ENCODE assay signal across 1 cellular context in the genomic region with DNA sequence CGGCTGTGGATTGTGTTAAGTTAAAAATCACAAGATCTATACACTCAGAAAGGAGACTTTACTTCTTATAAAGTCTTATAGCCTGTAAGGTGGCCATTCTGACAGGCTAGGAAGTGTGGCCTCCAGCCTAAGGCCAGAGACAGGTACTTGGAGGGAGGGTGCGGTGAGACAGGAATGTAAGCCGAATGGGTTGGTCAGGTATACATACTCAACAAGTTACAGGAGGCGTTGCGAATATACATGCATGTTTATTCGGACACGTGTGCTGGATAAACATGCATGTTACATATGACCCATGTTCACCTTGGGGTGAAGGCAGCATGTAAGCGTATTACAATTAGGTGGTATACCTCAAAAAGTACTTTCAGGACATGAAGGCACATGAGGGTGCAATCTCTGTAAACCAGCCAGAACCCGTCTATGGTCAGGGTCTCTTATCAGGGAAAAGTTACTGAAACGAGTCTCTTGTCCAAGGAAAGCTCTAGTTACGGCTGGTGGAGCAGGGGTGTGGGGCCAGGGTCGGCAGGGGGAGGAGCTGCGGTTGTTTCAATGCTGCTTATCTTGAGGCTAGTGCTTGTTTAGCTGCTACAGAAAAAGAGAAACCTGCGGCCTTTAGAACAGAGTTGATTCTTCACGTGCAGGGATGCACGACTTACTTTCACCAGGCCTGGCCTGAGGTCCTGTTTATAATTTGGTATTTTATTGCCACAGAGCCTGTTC.
TF ChIP-seq lines count a peak whose summit lies in the region.

No MANE protein-coding gene starts in this region.

TF ChIP-seq in K562, 482 proteins besides CTCF, POLR2A, EP300 and RAD21 (continued from another document and continues in another):
- no peak for TF ChIP-seq HSF4 (CRISPR knock-in tag; IDR thresholded peaks at IDR 0.05; ENCODE audit: borderline replicate concordance)
- TF ChIP-seq ZNF239 (CRISPR knock-in tag; IDR thresholded peaks at IDR 0.05), result no peak
- TF ChIP-seq NFE2L1 (tag; IDR thresholded peaks at IDR 0.05; ENCODE audit: borderline replicate concordance, low read depth), result 0 out of 2 replicates have a peak, but pooled peaks have one; percentile 10
- TF ChIP-seq, protein P1, sequence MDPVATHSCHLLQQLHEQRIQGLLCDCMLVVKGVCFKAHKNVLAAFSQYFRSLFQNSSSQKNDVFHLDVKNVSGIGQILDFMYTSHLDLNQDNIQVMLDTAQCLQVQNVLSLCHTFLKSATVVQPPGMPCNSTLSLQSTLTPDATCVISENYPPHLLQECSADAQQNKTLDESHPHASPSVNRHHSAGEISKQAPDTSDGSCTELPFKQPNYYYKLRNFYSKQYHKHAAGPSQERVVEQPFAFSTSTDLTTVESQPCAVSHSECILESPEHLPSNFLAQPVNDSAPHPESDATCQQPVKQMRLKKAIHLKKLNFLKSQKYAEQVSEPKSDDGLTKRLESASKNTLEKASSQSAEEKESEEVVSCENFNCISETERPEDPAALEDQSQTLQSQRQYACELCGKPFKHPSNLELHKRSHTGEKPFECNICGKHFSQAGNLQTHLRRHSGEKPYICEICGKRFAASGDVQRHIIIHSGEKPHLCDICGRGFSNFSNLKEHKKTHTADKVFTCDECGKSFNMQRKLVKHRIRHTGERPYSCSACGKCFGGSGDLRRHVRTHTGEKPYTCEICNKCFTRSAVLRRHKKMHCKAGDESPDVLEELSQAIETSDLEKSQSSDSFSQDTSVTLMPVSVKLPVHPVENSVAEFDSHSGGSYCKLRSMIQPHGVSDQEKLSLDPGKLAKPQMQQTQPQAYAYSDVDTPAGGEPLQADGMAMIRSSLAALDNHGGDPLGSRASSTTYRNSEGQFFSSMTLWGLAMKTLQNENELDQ (CRISPR knock-in tag; IDR thresholded peaks at IDR 0.05; ENCODE audit: borderline replicate concordance), result no peak
- TF ChIP-seq CCNT2 (IDR thresholded peaks at IDR 0.05; ENCODE audit: borderline replicate concordance, extremely low read depth, insufficient read length, low read depth, low read length), result peak; percentile 73
- TF ChIP-seq ATF3 (IDR thresholded peaks at IDR 0.05), result 0 out of 2 replicates have a peak, but pooled peaks have one; percentile 8
- TF ChIP-seq ATF3 (CRISPR knock-in tag; conservative IDR thresholded peaks at IDR 0.05), result no peak
- TF ChIP-seq, protein P2, sequence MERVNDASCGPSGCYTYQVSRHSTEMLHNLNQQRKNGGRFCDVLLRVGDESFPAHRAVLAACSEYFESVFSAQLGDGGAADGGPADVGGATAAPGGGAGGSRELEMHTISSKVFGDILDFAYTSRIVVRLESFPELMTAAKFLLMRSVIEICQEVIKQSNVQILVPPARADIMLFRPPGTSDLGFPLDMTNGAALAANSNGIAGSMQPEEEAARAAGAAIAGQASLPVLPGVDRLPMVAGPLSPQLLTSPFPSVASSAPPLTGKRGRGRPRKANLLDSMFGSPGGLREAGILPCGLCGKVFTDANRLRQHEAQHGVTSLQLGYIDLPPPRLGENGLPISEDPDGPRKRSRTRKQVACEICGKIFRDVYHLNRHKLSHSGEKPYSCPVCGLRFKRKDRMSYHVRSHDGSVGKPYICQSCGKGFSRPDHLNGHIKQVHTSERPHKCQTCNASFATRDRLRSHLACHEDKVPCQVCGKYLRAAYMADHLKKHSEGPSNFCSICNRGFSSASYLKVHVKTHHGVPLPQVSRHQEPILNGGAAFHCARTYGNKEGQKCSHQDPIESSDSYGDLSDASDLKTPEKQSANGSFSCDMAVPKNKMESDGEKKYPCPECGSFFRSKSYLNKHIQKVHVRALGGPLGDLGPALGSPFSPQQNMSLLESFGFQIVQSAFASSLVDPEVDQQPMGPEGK (CRISPR knock-in tag; IDR thresholded peaks at IDR 0.05; ENCODE audit: borderline replicate concordance), result no peak
- no peak for TF ChIP-seq EZH2 (IDR thresholded peaks at IDR 0.05; ENCODE audit: borderline replicate concordance, low read depth, low read length)
- TF ChIP-seq, protein P3, sequence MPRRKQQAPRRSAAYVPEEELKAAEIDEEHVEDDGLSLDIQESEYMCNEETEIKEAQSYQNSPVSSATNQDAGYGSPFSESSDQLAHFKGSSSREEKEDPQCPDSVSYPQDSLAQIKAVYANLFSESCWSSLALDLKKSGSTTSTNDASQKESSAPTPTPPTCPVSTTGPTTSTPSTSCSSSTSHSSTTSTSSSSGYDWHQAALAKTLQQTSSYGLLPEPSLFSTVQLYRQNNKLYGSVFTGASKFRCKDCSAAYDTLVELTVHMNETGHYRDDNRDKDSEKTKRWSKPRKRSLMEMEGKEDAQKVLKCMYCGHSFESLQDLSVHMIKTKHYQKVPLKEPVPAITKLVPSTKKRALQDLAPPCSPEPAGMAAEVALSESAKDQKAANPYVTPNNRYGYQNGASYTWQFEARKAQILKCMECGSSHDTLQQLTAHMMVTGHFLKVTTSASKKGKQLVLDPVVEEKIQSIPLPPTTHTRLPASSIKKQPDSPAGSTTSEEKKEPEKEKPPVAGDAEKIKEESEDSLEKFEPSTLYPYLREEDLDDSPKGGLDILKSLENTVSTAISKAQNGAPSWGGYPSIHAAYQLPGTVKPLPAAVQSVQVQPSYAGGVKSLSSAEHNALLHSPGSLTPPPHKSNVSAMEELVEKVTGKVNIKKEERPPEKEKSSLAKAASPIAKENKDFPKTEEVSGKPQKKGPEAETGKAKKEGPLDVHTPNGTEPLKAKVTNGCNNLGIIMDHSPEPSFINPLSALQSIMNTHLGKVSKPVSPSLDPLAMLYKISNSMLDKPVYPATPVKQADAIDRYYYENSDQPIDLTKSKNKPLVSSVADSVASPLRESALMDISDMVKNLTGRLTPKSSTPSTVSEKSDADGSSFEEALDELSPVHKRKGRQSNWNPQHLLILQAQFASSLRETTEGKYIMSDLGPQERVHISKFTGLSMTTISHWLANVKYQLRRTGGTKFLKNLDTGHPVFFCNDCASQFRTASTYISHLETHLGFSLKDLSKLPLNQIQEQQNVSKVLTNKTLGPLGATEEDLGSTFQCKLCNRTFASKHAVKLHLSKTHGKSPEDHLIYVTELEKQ (CRISPR knock-in tag; IDR thresholded peaks at IDR 0.05), result no peak
- TF ChIP-seq ZNF639 (CRISPR knock-in tag; conservative IDR thresholded peaks at IDR 0.05 in 1 of 2, IDR thresholded peaks at IDR 0.05 in 1 of 2), result peak in 1 of 2 experiments; percentile 27; a peak in 1 of 4 replicates
- no peak for TF ChIP-seq TCF7 (IDR thresholded peaks at IDR 0.05; ENCODE audit: borderline replicate concordance)
- TF ChIP-seq, protein P4, sequence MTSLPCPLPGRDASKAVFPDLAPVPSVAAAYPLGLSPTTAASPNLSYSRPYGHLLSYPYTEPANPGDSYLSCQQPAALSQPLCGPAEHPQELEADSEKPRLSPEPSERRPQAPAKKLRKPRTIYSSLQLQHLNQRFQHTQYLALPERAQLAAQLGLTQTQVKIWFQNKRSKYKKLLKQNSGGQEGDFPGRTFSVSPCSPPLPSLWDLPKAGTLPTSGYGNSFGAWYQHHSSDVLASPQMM (CRISPR knock-in tag; IDR thresholded peaks at IDR 0.05), result no peak
- TF ChIP-seq SIX5 (IDR thresholded peaks at IDR 0.05; ENCODE audit: borderline replicate concordance in 1 of 2, insufficient read depth in 1 of 2, low read depth in 1 of 2, low read length in 2 of 2), result no peak
- no peak for TF ChIP-seq CREBBP (IDR thresholded peaks at IDR 0.05; ENCODE audit: low read depth, low read length)
- peak; percentile 80 for TF ChIP-seq SMARCA4 (IDR thresholded peaks at IDR 0.05)
- peak; percentile 50; the same call in 1 of the 2 replicates for TF ChIP-seq BACH1 (tag; IDR thresholded peaks at IDR 0.05)
- no peak for TF ChIP-seq SAFB (IDR thresholded peaks at IDR 0.05; ENCODE audit: borderline replicate concordance, low read depth, low read length)
- TF ChIP-seq STAT5A (IDR thresholded peaks at IDR 0.05; ENCODE audit: borderline replicate concordance, low read length), result peak; percentile 55
- TF ChIP-seq MTF1 (CRISPR knock-in tag; IDR thresholded peaks at IDR 0.05; ENCODE audit: borderline replicate concordance), result no peak
- TF ChIP-seq SIN3B (IDR thresholded peaks at IDR 0.05; ENCODE audit: low read depth), result no peak
- no peak for TF ChIP-seq SRF (CRISPR knock-in tag; IDR thresholded peaks at IDR 0.05)
- no peak for TF ChIP-seq HMG20B (CRISPR knock-in tag; IDR thresholded peaks at IDR 0.05)
- TF ChIP-seq USF1 (CRISPR knock-in tag; IDR thresholded peaks at IDR 0.05), result peak; percentile 8; the same call in 1 of the 2 replicates
- peak; percentile 22; the same call in 1 of the 2 replicates for TF ChIP-seq CC2D1A (IDR thresholded peaks at IDR 0.05)
- no peak for TF ChIP-seq BCL6 (CRISPR knock-in tag; IDR thresholded peaks at IDR 0.05)
- no peak for TF ChIP-seq CLOCK (CRISPR knock-in tag; IDR thresholded peaks at IDR 0.05; ENCODE audit: borderline replicate concordance)
- peak; percentile 7; the same call in 1 of the 2 replicates for TF ChIP-seq ZKSCAN1 (IDR thresholded peaks at IDR 0.05; ENCODE audit: low read depth, low read length)
- TF ChIP-seq PURB (CRISPR knock-in tag; IDR thresholded peaks at IDR 0.05; ENCODE audit: low read depth), result no peak
- TF ChIP-seq, protein P5, sequence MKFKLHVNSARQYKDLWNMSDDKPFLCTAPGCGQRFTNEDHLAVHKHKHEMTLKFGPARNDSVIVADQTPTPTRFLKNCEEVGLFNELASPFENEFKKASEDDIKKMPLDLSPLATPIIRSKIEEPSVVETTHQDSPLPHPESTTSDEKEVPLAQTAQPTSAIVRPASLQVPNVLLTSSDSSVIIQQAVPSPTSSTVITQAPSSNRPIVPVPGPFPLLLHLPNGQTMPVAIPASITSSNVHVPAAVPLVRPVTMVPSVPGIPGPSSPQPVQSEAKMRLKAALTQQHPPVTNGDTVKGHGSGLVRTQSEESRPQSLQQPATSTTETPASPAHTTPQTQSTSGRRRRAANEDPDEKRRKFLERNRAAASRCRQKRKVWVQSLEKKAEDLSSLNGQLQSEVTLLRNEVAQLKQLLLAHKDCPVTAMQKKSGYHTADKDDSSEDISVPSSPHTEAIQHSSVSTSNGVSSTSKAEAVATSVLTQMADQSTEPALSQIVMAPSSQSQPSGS (CRISPR knock-in tag; IDR thresholded peaks at IDR 0.05), result no peak
- TF ChIP-seq RBM25 (IDR thresholded peaks at IDR 0.05; ENCODE audit: low read depth, low read length, severe bottlenecking), result no peak
- TF ChIP-seq HDAC3 (IDR thresholded peaks at IDR 0.05; ENCODE audit: borderline replicate concordance, partially characterized antibody), result peak; percentile 60
- TF ChIP-seq EWSR1 (IDR thresholded peaks at IDR 0.05; ENCODE audit: borderline replicate concordance, low read depth, partially characterized antibody), result no peak
- TF ChIP-seq, protein P6, sequence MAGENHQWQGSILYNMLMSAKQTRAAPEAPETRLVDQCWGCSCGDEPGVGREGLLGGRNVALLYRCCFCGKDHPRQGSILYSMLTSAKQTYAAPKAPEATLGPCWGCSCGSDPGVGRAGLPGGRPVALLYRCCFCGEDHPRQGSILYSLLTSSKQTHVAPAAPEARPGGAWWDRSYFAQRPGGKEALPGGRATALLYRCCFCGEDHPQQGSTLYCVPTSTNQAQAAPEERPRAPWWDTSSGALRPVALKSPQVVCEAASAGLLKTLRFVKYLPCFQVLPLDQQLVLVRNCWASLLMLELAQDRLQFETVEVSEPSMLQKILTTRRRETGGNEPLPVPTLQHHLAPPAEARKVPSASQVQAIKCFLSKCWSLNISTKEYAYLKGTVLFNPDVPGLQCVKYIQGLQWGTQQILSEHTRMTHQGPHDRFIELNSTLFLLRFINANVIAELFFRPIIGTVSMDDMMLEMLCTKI (IDR thresholded peaks at IDR 0.05; ENCODE audit: partially characterized antibody), result no peak
- 0 out of 2 replicates have a peak, but pooled peaks have one; percentile 26 for TF ChIP-seq JUN (IDR thresholded peaks at IDR 0.05; ENCODE audit: borderline replicate concordance, low read depth, low read length)
- no peak; the same call in 1 of the 2 replicates for TF ChIP-seq JUN (CRISPR knock-in tag; IDR thresholded peaks at IDR 0.05; ENCODE audit: borderline replicate concordance)
- TF ChIP-seq TAL1 (IDR thresholded peaks at IDR 0.05), result peak; percentile 75
- peak in 1 of 2 experiments; percentile 66; a peak in 2 of 4 replicates for TF ChIP-seq TRIM24 (IDR thresholded peaks at IDR 0.05)
- TF ChIP-seq ZNF668 (CRISPR knock-in tag; IDR thresholded peaks at IDR 0.05), result 0 out of 2 replicates have a peak, but pooled peaks have one; percentile 69
- TF ChIP-seq ZNF445 (CRISPR knock-in tag; IDR thresholded peaks at IDR 0.05; ENCODE audit: low read depth), result no peak
- peak; percentile 20 for TF ChIP-seq ZNF644 (tag; IDR thresholded peaks at IDR 0.05; ENCODE audit: low read depth)
